ENCODE assay signal across 8 cellular contexts in genomic region chr17:5191541-5192417, GRCh38. TPM values are rescaled to one million over a fixed set of nuclear protein-coding genes. Genes with fewer than 3 reads are reported as not detected.
DNase-seq lines count a peak whose midpoint lies in the region; ATAC-seq and TF ChIP-seq lines count a peak whose summit lies in the region.

Gene ZNF594 (minus strand): TSS chr17:5191868. CDS start chr17:5184256, 7,612 bp downstream.

- H3K4me2 ChIP-seq in BLaER1 treated with 17β-estradiol and CSF1 and Interleukin-3, amounts not matched to agents 10 nM and 100 nM: peak within 1 kb of the TSS; percentile 71 to 90 (median 81)

- peak within 1 kb of the TSS; percentile 91 for H3K27ac Mint-ChIP-seq in dendritic cell treated with granulocyte-macrophage colony-stimulating factor and Interleukin-4, amounts not matched to agents 40 ng/mL and 50 ng/mL, for 4 days

- peak within 1 kb of the TSS; percentile 81 to 89 (median 85) for H3K9ac ChIP-seq in BLaER1 treated with 17β-estradiol and CSF1 and Interleukin-3, amounts not matched to agents 10 nM and 100 nM

- H3K36me3 ChIP-seq in BLaER1 treated with 17β-estradiol and CSF1 and Interleukin-3, amounts not matched to agents 10 nM and 100 nM: peaks cover 26 to 39% (median 35%) of the 10 kb centered on the region in 11 experiments
- H3K36me3 ChIP-seq in left lung: peaks cover 0 to 24% of the 10 kb centered on the region in 2 donors

- peaks cover 20% of the 10 kb centered on the region for H3K4me1 Mint-ChIP-seq in dendritic cell treated with granulocyte-macrophage colony-stimulating factor and Interleukin-4, amounts not matched to agents 40 ng/mL and 50 ng/mL, for 4 days (ENCODE audit: low read depth)

- DNase-seq in NCI-H526 (lab: John Stamatoyannopoulos, UW) (peak; percentile 90 to 94), left lung (peak; percentile 97 to 98)
- peak; percentile 97 for DNase-seq in activated CD4-positive, alpha-beta T cell treated with anti-CD3 and anti-CD28 coated beads, Interleukin-2, amount 50 U/mL, for 1 hour
- peak; percentile 94 for DNase-seq in stimulated activated CD4-positive, alpha-beta T cell treated with anti-CD3 and anti-CD28 coated beads, Interleukin-2, amount 100 ng/mL, for 4 hours (ENCODE audit: low read depth)

- peaks cover 25% of the 10 kb centered on the region for H3K9me3 Mint-ChIP-seq in dendritic cell treated with granulocyte-macrophage colony-stimulating factor and Interleukin-4, amounts not matched to agents 40 ng/mL and 50 ng/mL, for 4 days

- ATAC-seq in GM19324 (IDR thresholded peaks at IDR 0.05; ENCODE audit: low FRiP score, unreplicated experiment) (peak; percentile 97), HG03460 (IDR thresholded peaks at IDR 0.05; ENCODE audit: unreplicated experiment) (peak; percentile 95), left lung (peak; percentile 100)

- H3K36me3 Mint-ChIP-seq in dendritic cell treated with granulocyte-macrophage colony-stimulating factor and Interleukin-4, amounts not matched to agents 40 ng/mL and 50 ng/mL, for 4 days (ENCODE audit: low read depth): peaks cover 40% of the 10 kb centered on the region

- peak within 1 kb of the TSS; percentile 69 to 85 (median 73) for H3K4me3 ChIP-seq in BLaER1 treated with 17β-estradiol and CSF1 and Interleukin-3, amounts not matched to agents 10 nM and 100 nM
- peak within 1 kb of the TSS; percentile 64 to 81 for H3K4me3 ChIP-seq in left lung

- peaks cover 0 to 18% (median 9%) of the 10 kb centered on the region in 10 experiments; a peak in 15 of 20 replicates for H3K4me1 ChIP-seq in BLaER1 treated with 17β-estradiol and CSF1 and Interleukin-3, amounts not matched to agents 10 nM and 100 nM
- H3K4me1 ChIP-seq in left lung: peaks cover 0 to 16% of the 10 kb centered on the region in 2 donors

- no peaks in the 10 kb centered on the region for H3K27me3 Mint-ChIP-seq in dendritic cell treated with granulocyte-macrophage colony-stimulating factor and Interleukin-4, amounts not matched to agents 40 ng/mL and 50 ng/mL, for 4 days

- peak; percentile 62 to 78 for TF ChIP-seq CTCF in left lung (IDR thresholded peaks at IDR 0.05)

- peaks cover 52 to 59% (median 56%) of the 10 kb centered on the region in 11 experiments for H3K9me3 ChIP-seq in BLaER1 treated with 17β-estradiol and CSF1 and Interleukin-3, amounts not matched to agents 10 nM and 100 nM (replicated peaks in 1 of 11)
- H3K9me3 ChIP-seq in left lung: peaks cover 0 to 27% of the 10 kb centered on the region in 2 donors

- no peaks in the 10 kb centered on the region for H4K20me1 ChIP-seq in BLaER1 treated with 17β-estradiol and CSF1 and Interleukin-3, amounts not matched to agents 10 nM and 100 nM

- peaks cover 0 to 13% (median 10%) of the 10 kb centered on the region in 11 experiments; a peak in 10 of 22 replicates for H3K27me3 ChIP-seq in BLaER1 treated with 17β-estradiol and CSF1 and Interleukin-3, amounts not matched to agents 10 nM and 100 nM
- no peaks in the 10 kb centered on the region for H3K27me3 ChIP-seq in left lung

- intact Hi-C loops in dendritic cell treated with granulocyte-macrophage colony-stimulating factor and Interleukin-4, amounts not matched to agents 40 ng/mL and 50 ng/mL, for 4 days (cut with micrococcal nuclease): loop anchor here (5.0 kb wide), 1 partner anchor 114 kb away; the partner anchor contains the start of gene ZFP3
- intact Hi-C loops in left lung (cut with DNase I): no loop called here

- peak within 1 kb of the TSS; percentile 93 for H3K4me3 Mint-ChIP-seq in dendritic cell treated with granulocyte-macrophage colony-stimulating factor and Interleukin-4, amounts not matched to agents 40 ng/mL and 50 ng/mL, for 4 days

- peak within 1 kb of the TSS; percentile 81 to 93 (median 87) for H3K27ac ChIP-seq in BLaER1 treated with 17β-estradiol and CSF1 and Interleukin-3, amounts not matched to agents 10 nM and 100 nM
- H3K27ac ChIP-seq in left lung: peak within 1 kb of the TSS in 1 of 2 donors; percentile 79

RNA-seq across cellular contexts. Expression of gene ZNF594, which starts in this region (rescaled TPM):
- total RNA-seq in left lung: 1 to 10 TPM; 6.5 to 7.1 TPM
